1 cellular context compared by ENCODE assay signal in the genomic region with DNA sequence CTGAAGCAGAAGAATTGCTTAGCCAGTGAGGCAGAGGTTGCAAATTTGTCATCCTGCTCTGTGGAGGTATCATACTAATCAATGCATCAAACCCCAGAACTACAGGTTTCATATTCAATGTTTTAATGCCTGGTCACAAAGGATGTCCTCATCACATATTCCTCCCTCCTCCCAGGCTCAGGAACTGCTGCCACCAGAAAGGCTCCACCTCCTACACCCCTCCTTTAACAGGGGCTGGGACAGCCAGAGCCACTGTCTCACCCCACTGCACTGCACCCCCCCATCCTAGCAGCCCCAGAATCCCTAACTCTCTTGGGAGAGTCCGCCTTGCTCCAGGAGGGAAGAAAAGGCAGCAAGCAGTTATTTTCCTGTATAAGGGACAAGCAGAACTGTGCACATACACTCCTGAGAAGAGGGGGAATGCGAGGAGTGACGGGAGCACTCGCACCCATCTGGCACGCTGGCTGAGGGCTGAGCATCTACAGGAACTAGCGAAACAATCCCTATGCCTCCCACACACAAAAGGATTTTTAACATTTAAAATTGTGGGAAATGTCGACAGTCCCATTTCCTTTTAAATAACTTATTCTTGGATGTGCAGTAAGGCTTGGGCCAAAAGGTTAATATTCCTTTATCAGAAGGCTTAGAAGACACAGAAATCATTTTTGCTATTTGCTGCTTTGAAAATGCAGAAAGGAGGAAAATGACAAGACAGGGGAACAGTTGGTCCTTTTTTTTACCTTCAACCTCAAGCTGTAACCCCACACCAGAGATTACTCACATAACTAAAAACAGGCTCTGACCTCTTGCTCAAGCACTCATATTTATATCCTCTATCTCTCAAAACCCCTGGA.
TF ChIP-seq lines count a peak whose summit lies in the region.

No MANE protein-coding gene starts in this region.

TF ChIP-seq in K562, 482 proteins besides CTCF, POLR2A, EP300 and RAD21 (continued from another document):
- no peak for TF ChIP-seq FOXP4 (CRISPR knock-in tag; IDR thresholded peaks at IDR 0.05; ENCODE audit: borderline replicate concordance)
